In the genomic region with DNA sequence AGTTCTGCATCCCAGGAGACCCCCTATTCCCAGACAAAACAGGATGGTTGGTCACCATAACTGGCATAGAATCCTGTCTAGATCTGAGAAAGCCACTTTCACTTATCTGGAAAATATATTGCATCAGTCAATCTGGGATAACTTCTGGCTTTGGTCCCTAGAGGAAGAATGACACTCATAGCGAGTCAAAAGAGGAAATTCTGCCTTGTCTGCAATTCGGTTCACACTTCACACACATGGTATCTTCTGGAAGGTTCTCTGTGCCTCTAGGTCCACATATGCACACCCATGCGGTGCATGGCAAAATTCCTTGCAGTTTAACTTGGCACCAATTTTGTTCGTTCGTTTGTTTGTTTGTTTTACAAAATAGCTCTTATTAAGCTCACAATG, we compare ENCODE assay signal across 21 cellular contexts. TPM values are rescaled to one million over a fixed set of nuclear protein-coding genes. Genes with fewer than 3 reads are reported as not detected.
DNase-seq lines count a peak whose midpoint lies in the region; ATAC-seq, FAIRE-seq and TF ChIP-seq lines count a peak whose summit lies in the region.
"Had no signal": no experiment of that assay in that cellular context is flagged by ENCODE, and none has a peak within 500 bp of the region (broad histone marks: within the 10 kb centered on the region; RNA-seq: fewer than 3 reads in every experiment).

No MANE protein-coding gene starts in this region.

- intact Hi-C loops in endothelial cell of umbilical vein (cut with micrococcal nuclease) (no loop called here), sciatic nerve (cut with DNase I) (no loop called here)
- intact Hi-C loops in CD4-positive, alpha-beta memory T cell (cut with micrococcal nuclease) = no loop called here

- H3K9me3 ChIP-seq in SJCRH30 (replicated peaks) (no peaks in the 10 kb centered on the region), endothelial cell of umbilical vein (replicated peaks; ENCODE audit: control insufficient read depth, insufficient read depth, low read length) (no peaks in the 10 kb centered on the region)
- no peaks in the 10 kb centered on the region for H3K9me3 ChIP-seq in CD4-positive, alpha-beta memory T cell (ENCODE audit: control insufficient read depth in 1 of 2, low read length in 2 of 2)
- H3K9me3 ChIP-seq: A549, BE2C, HAP-1 had no signal

- ATAC-seq in sciatic nerve = no peak
- ATAC-seq: A549; CD8-positive, alpha-beta T cell; HepG2 had no signal

- no peaks in the 10 kb centered on the region for H4K20me1 ChIP-seq in endothelial cell of umbilical vein (replicated peaks; ENCODE audit: control insufficient read depth, extremely low read depth, insufficient read depth, low read length)

- CTCF ChIA-PET in endothelial cell of umbilical vein (lab: Charles Lee) = no interaction called here
- CTCF ChIA-PET in CD4-positive, alpha-beta memory T cell (lab: Charles Lee; ENCODE audit: partially characterized antibody) = no interaction called here

- H3K9me3 Mint-ChIP-seq in CD4-positive, alpha-beta memory T cell = no peaks in the 10 kb centered on the region
- H3K9me3 Mint-ChIP-seq: CD8-positive, alpha-beta T cell had no signal

- H3K79me2 ChIP-seq in endothelial cell of umbilical vein (ENCODE audit: control insufficient read depth, insufficient read depth, low read length) = no peaks in the 10 kb centered on the region

- POLR2A ChIA-PET in endothelial cell of umbilical vein (lab: Charles Lee) = no interaction called here
- POLR2A ChIA-PET in CD4-positive, alpha-beta memory T cell (lab: Charles Lee; ENCODE audit: partially characterized antibody) = no interaction called here

- no peak for TF ChIP-seq POLR2A in endothelial cell of umbilical vein (IDR thresholded peaks at IDR 0.05; ENCODE audit: low read depth, low read length)

- H3K4me2 ChIP-seq in endothelial cell of umbilical vein (ENCODE audit: insufficient read depth, low read length) = no peak overlapping the region
- H3K4me2 ChIP-seq: A549 had no signal

- no peaks in the 10 kb centered on the region for H3K4me1 Mint-ChIP-seq in CD4-positive, alpha-beta memory T cell

- H3K27ac ChIP-seq in SJCRH30 (peak overlapping the region; percentile 39; the same call in 1 of the 2 replicates), endothelial cell of umbilical vein (ENCODE audit: insufficient read depth, low read depth, low read length) (no peak overlapping the region)
- no peak overlapping the region for H3K27ac ChIP-seq in CD4-positive, alpha-beta memory T cell (ENCODE audit: low read depth, low read length)
- H3K27ac ChIP-seq: A549, C4-2B had no signal

- no peaks in the 10 kb centered on the region for H3K27me3 ChIP-seq in SJCRH30
- peaks cover 0 to 3% of the 10 kb centered on the region in 2 experiments for H3K27me3 ChIP-seq in endothelial cell of umbilical vein (ENCODE audit: control insufficient read depth in 2 of 2, insufficient read depth in 2 of 2, low read length in 2 of 2)
- H3K27me3 ChIP-seq in CD4-positive, alpha-beta memory T cell (ENCODE audit: insufficient read depth, low read length) = no peaks in the 10 kb centered on the region
- H3K27me3 ChIP-seq: BE2C had no signal

- no peak overlapping the region for H3K4me3 ChIP-seq in SJCRH30
- H3K4me3 ChIP-seq in endothelial cell of umbilical vein (replicated peaks in 1 of 3; ENCODE audit: insufficient read depth in 1 of 3, low read depth in 1 of 3, low read length in 3 of 3) = no peak overlapping the region
- H3K4me3 ChIP-seq in CD4-positive, alpha-beta memory T cell (ENCODE audit: low read length in 2 of 2) = no peak overlapping the region
- H3K4me3 ChIP-seq: A549, HAP-1 had no signal

- no peak overlapping the region for H3K4me3 Mint-ChIP-seq in CD4-positive, alpha-beta memory T cell
- H3K4me3 Mint-ChIP-seq: CD8-positive, alpha-beta T cell had no signal

- H3K9me1 ChIP-seq in endothelial cell of umbilical vein (replicated peaks; ENCODE audit: control insufficient read depth, extremely low read depth, insufficient read depth, low read length) = no peaks in the 10 kb centered on the region

- peaks cover 12 to 27% of the 10 kb centered on the region in 2 donors for H3K27me3 Mint-ChIP-seq in CD4-positive, alpha-beta memory T cell

- TF ChIP-seq CTCF in endothelial cell of umbilical vein (IDR thresholded peaks at IDR 0.05; ENCODE audit: extremely low read depth in 1 of 2, insufficient read depth in 1 of 2, low read depth in 1 of 2, low read length in 2 of 2) = no peak

- H2AFZ ChIP-seq in endothelial cell of umbilical vein (ENCODE audit: low read depth, low read length) = no peak overlapping the region

- no TSS peak for BruUV-seq in endothelial cell of umbilical vein (replicated peaks; lab: Mats Ljungman, UMichigan)

- DNase-seq in SJCRH30 (no peak), endothelial cell of umbilical vein (ENCODE audit: low read depth, low spot score) (no peak), myocyte (ENCODE audit: low read depth) (peak; percentile 11), sciatic nerve (ENCODE audit: low spot score) (no peak)
- no peak for DNase-seq in CD4-positive, alpha-beta memory T cell
- no peak for DNase-seq in activated CD4-positive, alpha-beta T cell treated with anti-CD3 and anti-CD28 coated beads for 1 hour
- DNase-seq: BE2C; CD8-positive, alpha-beta T cell; COR-L47; DMS153; DMS79 treated with DMSO at 0.1 percent for 48 hours; EL; GOT3 had no signal

- H3K4me1 ChIP-seq in SJCRH30 (peaks cover 6% of the 10 kb centered on the region), endothelial cell of umbilical vein (ENCODE audit: control insufficient read depth, extremely low read depth, insufficient read depth, low read length) (no peaks in the 10 kb centered on the region)
- H3K4me1 ChIP-seq in CD4-positive, alpha-beta memory T cell (ENCODE audit: insufficient read depth, low read length) = no peaks in the 10 kb centered on the region
- H3K4me1 ChIP-seq: A549, BE2C, HAP-1 had no signal

- H3K36me3 ChIP-seq in SJCRH30 = no peaks in the 10 kb centered on the region
- no peaks in the 10 kb centered on the region for H3K36me3 ChIP-seq in endothelial cell of umbilical vein (ENCODE audit: control insufficient read depth in 2 of 2, extremely low read depth in 1 of 2, insufficient read depth in 2 of 2, low read length in 2 of 2)
- H3K36me3 ChIP-seq in CD4-positive, alpha-beta memory T cell (ENCODE audit: insufficient read depth, low read length) = no peaks in the 10 kb centered on the region
- H3K36me3 ChIP-seq: BE2C, HAP-1 had no signal

- no peak overlapping the region for H3K9ac ChIP-seq in endothelial cell of umbilical vein (replicated peaks; ENCODE audit: extremely low read depth, insufficient read depth, low read length)

- no peak overlapping the region for H3K27ac Mint-ChIP-seq in CD4-positive, alpha-beta memory T cell
- H3K27ac Mint-ChIP-seq: CD8-positive, alpha-beta T cell had no signal

- H3K36me3 Mint-ChIP-seq in CD4-positive, alpha-beta memory T cell = no peaks in the 10 kb centered on the region
- H3K36me3 Mint-ChIP-seq: CD8-positive, alpha-beta T cell had no signal

- no peak for FAIRE-seq in endothelial cell of umbilical vein (lab: Jason Lieb, UNC)
- FAIRE-seq: A549, D721Med, G401.6, GM12891, HepG2, HTR-8/SVneo had no signal

- dilution Hi-C loops in endothelial cell of umbilical vein (cut with MboI; ENCODE audit: extremely low pct_ligation_motif_present, low sequenced_read_pairs) = no loop called here

TF ChIP-seq in endothelial cell of umbilical vein, 7 proteins besides CTCF, POLR2A, EP300 and RAD21:
- TF ChIP-seq EZH2 (IDR thresholded peaks at IDR 0.05; ENCODE audit: borderline replicate concordance, low read depth, low read length, severe bottlenecking) (no peak), GATA2 (IDR thresholded peaks at IDR 0.05; ENCODE audit: insufficient read depth, insufficient read length, low read depth, low read length) (no peak), JUN (IDR thresholded peaks at IDR 0.05; ENCODE audit: borderline replicate concordance, insufficient read depth, insufficient read length, low read depth) (no peak), MYC (IDR thresholded peaks at IDR 0.05; ENCODE audit: low read depth, low read length) (no peak), FOS (IDR thresholded peaks at IDR 0.05; ENCODE audit: borderline replicate concordance, insufficient read depth, low read length) (peak; percentile 9)
- TF ChIP-seq, protein P1, sequence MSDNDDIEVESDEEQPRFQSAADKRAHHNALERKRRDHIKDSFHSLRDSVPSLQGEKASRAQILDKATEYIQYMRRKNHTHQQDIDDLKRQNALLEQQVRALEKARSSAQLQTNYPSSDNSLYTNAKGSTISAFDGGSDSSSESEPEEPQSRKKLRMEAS (IDR thresholded peaks at IDR 0.05; ENCODE audit: insufficient read depth, insufficient read length) = no peak

RNA-seq across cellular contexts. Expression of a gene that starts 49.2 kb away (rescaled TPM):
- total RNA-seq in SJCRH30 (2014; rRNA removed; shearing (Covaris generic)) = 99.1 and 101 TPM in 2 replicates
- total RNA-seq in endothelial cell of umbilical vein = 45.7 and 49.4 TPM in 2 replicates
- 21.5 and 26.4 TPM in 2 replicates for polyA plus RNA-seq in endothelial cell of umbilical vein
- polyA plus RNA-seq in endothelial cell of umbilical vein (2011; cell fraction: cytosol; rRNA removed) = 11.3 and 15.0 TPM in 2 replicates
- 12.0 and 14.4 TPM in 2 replicates for polyA plus RNA-seq in endothelial cell of umbilical vein (2011; cell fraction: nucleus; rRNA removed)
- 16.8 and 19.7 TPM in 2 replicates for polyA plus RNA-seq in endothelial cell of umbilical vein (2012)
- polyA minus RNA-seq in endothelial cell of umbilical vein = 20.5 and 22.8 TPM in 2 replicates
- not detected for polyA minus RNA-seq in endothelial cell of umbilical vein (2011; cell fraction: cytosol; rRNA and poly(A)+ RNA removed)
- 6.5 and 15.5 TPM in 2 replicates for polyA minus RNA-seq in endothelial cell of umbilical vein (2011; cell fraction: nucleus; rRNA and poly(A)+ RNA removed)
- 19.8 and 30.1 TPM in 2 replicates for total RNA-seq in myocyte
- polyA plus RNA-seq in myocyte (2012) = 3.6 TPM
- total RNA-seq in sciatic nerve = 4.8 TPM
- total RNA-seq in CD4-positive, alpha-beta memory T cell = under 1 TPM; 0.29 to 0.47 TPM
- polyA plus RNA-seq in CD4-positive, alpha-beta memory T cell = not detected
- total RNA-seq: CD8-positive, alpha-beta T cell had no signal
